In the genomic region with DNA sequence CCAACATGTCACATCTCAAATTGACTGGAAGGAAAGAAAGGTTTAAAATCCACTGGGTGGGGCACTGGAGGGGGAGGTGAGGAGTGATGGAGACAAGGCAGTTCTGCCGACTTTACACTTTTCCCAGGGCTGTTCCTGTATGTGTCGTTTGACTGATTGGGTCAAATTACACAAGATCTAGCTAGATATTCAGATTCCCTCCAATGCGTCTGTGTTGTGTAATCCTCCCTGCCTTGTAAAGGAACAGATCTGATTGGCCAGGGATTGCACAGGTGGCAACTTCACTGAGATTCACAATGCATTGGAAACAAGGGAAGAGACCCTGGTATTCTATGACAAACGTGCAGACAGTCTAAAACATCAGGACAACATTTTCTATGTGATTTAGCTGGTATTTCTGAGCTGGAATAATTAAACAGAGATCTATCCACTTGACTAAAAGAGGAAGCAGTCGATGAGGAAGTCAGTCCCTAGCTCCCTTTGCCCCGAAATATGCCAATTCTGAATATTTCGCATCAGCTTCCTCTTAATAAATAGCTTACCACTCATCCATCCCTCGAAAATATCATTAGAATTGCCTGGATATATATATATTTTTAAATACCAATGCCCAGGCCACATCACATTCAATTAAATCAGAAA, we compare ENCODE assay signal across 2 cellular contexts.
TF ChIP-seq lines count a peak whose summit lies in the region.

No MANE protein-coding gene starts in this region.

TF ChIP-seq in liver, 16 proteins besides CTCF, POLR2A, EP300 and RAD21 (continued from another document):
- TF ChIP-seq, protein P1, sequence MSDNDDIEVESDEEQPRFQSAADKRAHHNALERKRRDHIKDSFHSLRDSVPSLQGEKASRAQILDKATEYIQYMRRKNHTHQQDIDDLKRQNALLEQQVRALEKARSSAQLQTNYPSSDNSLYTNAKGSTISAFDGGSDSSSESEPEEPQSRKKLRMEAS (IDR thresholded peaks at IDR 0.05) = peak; percentile 53
- TF ChIP-seq, protein P2, sequence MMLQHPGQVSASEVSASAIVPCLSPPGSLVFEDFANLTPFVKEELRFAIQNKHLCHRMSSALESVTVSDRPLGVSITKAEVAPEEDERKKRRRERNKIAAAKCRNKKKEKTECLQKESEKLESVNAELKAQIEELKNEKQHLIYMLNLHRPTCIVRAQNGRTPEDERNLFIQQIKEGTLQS (IDR thresholded peaks at IDR 0.05) = no peak
- TF ChIP-seq HNF4A (conservative IDR thresholded peaks at IDR 0.05) (peak; percentile 47 to 74), FOXA2 (IDR thresholded peaks at IDR 0.05) (peak; percentile 8), RXRA (IDR thresholded peaks at IDR 0.05) (peak; percentile 25 to 75)
- TF ChIP-seq, protein P3, sequence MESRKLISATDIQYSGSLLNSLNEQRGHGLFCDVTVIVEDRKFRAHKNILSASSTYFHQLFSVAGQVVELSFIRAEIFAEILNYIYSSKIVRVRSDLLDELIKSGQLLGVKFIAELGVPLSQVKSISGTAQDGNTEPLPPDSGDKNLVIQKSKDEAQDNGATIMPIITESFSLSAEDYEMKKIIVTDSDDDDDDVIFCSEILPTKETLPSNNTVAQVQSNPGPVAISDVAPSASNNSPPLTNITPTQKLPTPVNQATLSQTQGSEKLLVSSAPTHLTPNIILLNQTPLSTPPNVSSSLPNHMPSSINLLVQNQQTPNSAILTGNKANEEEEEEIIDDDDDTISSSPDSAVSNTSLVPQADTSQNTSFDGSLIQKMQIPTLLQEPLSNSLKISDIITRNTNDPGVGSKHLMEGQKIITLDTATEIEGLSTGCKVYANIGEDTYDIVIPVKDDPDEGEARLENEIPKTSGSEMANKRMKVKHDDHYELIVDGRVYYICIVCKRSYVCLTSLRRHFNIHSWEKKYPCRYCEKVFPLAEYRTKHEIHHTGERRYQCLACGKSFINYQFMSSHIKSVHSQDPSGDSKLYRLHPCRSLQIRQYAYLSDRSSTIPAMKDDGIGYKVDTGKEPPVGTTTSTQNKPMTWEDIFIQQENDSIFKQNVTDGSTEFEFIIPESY (IDR thresholded peaks at IDR 0.05) = peak; percentile 35

TF ChIP-seq in HepG2, 621 proteins besides CTCF, POLR2A, EP300 and RAD21 (continued from another document):
- TF ChIP-seq SETDB1 (CRISPR knock-in tag; IDR thresholded peaks at IDR 0.05; ENCODE audit: borderline replicate concordance) (no peak), HDAC6 (IDR thresholded peaks at IDR 0.05; ENCODE audit: low read depth, low read length) (no peak), IRF2 (CRISPR knock-in tag; IDR thresholded peaks at IDR 0.05) (no peak), NRL (CRISPR knock-in tag; IDR thresholded peaks at IDR 0.05; ENCODE audit: borderline replicate concordance) (no peak), HNRNPH1 (optimal IDR thresholded peaks at IDR 0.05; ENCODE audit: low read depth, low read length) (no peak), ZBTB38 (CRISPR knock-in tag; IDR thresholded peaks at IDR 0.05) (no peak), LCORL (IDR thresholded peaks at IDR 0.05) (no peak), LCORL (CRISPR knock-in tag; IDR thresholded peaks at IDR 0.05) (no peak), YEATS4 (CRISPR knock-in tag; IDR thresholded peaks at IDR 0.05; ENCODE audit: borderline replicate concordance) (no peak), ZNF776 (CRISPR knock-in tag; IDR thresholded peaks at IDR 0.05) (no peak)
- TF ChIP-seq, protein P4, sequence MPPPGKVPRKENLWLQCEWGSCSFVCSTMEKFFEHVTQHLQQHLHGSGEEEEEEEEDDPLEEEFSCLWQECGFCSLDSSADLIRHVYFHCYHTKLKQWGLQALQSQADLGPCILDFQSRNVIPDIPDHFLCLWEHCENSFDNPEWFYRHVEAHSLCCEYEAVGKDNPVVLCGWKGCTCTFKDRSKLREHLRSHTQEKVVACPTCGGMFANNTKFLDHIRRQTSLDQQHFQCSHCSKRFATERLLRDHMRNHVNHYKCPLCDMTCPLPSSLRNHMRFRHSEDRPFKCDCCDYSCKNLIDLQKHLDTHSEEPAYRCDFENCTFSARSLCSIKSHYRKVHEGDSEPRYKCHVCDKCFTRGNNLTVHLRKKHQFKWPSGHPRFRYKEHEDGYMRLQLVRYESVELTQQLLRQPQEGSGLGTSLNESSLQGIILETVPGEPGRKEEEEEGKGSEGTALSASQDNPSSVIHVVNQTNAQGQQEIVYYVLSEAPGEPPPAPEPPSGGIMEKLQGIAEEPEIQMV (CRISPR knock-in tag; IDR thresholded peaks at IDR 0.05; ENCODE audit: low read depth) = no peak
- TF ChIP-seq, protein P5, sequence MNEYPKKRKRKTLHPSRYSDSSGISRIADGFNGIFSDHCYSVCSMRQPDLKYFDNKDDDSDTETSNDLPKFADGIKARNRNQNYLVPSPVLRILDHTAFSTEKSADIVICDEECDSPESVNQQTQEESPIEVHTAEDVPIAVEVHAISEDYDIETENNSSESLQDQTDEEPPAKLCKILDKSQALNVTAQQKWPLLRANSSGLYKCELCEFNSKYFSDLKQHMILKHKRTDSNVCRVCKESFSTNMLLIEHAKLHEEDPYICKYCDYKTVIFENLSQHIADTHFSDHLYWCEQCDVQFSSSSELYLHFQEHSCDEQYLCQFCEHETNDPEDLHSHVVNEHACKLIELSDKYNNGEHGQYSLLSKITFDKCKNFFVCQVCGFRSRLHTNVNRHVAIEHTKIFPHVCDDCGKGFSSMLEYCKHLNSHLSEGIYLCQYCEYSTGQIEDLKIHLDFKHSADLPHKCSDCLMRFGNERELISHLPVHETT (CRISPR knock-in tag; conservative IDR thresholded peaks at IDR 0.05) = no peak
- TF ChIP-seq, protein P6, sequence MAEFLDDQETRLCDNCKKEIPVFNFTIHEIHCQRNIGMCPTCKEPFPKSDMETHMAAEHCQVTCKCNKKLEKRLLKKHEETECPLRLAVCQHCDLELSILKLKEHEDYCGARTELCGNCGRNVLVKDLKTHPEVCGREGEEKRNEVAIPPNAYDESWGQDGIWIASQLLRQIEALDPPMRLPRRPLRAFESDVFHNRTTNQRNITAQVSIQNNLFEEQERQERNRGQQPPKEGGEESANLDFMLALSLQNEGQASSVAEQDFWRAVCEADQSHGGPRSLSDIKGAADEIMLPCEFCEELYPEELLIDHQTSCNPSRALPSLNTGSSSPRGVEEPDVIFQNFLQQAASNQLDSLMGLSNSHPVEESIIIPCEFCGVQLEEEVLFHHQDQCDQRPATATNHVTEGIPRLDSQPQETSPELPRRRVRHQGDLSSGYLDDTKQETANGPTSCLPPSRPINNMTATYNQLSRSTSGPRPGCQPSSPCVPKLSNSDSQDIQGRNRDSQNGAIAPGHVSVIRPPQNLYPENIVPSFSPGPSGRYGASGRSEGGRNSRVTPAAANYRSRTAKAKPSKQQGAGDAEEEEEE (CRISPR knock-in tag; IDR thresholded peaks at IDR 0.05; ENCODE audit: borderline replicate concordance) = no peak
- TF ChIP-seq, protein P7, sequence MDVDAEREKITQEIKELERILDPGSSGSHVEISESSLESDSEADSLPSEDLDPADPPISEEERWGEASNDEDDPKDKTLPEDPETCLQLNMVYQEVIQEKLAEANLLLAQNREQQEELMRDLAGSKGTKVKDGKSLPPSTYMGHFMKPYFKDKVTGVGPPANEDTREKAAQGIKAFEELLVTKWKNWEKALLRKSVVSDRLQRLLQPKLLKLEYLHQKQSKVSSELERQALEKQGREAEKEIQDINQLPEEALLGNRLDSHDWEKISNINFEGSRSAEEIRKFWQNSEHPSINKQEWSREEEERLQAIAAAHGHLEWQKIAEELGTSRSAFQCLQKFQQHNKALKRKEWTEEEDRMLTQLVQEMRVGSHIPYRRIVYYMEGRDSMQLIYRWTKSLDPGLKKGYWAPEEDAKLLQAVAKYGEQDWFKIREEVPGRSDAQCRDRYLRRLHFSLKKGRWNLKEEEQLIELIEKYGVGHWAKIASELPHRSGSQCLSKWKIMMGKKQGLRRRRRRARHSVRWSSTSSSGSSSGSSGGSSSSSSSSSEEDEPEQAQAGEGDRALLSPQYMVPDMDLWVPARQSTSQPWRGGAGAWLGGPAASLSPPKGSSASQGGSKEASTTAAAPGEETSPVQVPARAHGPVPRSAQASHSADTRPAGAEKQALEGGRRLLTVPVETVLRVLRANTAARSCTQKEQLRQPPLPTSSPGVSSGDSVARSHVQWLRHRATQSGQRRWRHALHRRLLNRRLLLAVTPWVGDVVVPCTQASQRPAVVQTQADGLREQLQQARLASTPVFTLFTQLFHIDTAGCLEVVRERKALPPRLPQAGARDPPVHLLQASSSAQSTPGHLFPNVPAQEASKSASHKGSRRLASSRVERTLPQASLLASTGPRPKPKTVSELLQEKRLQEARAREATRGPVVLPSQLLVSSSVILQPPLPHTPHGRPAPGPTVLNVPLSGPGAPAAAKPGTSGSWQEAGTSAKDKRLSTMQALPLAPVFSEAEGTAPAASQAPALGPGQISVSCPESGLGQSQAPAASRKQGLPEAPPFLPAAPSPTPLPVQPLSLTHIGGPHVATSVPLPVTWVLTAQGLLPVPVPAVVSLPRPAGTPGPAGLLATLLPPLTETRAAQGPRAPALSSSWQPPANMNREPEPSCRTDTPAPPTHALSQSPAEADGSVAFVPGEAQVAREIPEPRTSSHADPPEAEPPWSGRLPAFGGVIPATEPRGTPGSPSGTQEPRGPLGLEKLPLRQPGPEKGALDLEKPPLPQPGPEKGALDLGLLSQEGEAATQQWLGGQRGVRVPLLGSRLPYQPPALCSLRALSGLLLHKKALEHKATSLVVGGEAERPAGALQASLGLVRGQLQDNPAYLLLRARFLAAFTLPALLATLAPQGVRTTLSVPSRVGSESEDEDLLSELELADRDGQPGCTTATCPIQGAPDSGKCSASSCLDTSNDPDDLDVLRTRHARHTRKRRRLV (CRISPR knock-in tag; IDR thresholded peaks at IDR 0.05) = no peak
- TF ChIP-seq, protein P8, sequence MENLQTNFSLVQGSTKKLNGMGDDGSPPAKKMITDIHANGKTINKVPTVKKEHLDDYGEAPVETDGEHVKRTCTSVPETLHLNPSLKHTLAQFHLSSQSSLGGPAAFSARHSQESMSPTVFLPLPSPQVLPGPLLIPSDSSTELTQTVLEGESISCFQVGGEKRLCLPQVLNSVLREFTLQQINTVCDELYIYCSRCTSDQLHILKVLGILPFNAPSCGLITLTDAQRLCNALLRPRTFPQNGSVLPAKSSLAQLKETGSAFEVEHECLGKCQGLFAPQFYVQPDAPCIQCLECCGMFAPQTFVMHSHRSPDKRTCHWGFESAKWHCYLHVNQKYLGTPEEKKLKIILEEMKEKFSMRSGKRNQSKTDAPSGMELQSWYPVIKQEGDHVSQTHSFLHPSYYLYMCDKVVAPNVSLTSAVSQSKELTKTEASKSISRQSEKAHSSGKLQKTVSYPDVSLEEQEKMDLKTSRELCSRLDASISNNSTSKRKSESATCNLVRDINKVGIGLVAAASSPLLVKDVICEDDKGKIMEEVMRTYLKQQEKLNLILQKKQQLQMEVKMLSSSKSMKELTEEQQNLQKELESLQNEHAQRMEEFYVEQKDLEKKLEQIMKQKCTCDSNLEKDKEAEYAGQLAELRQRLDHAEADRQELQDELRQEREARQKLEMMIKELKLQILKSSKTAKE (CRISPR knock-in tag; IDR thresholded peaks at IDR 0.05; ENCODE audit: borderline replicate concordance) = no peak
